16 cellular contexts compared by ENCODE assay signal in genomic region chr4:139956436-139957107, GRCh38.
DNase-seq lines count a peak whose midpoint lies in the region; ATAC-seq and TF ChIP-seq lines count a peak whose summit lies in the region.
"Had no signal": no experiment of that assay in that cellular context is flagged by ENCODE, and none has a peak within 500 bp of the region (broad histone marks: within the 10 kb centered on the region; RNA-seq: fewer than 3 reads in every experiment).

No MANE protein-coding gene starts in this region.

- no peak overlapping the region for H3K27ac ChIP-seq in ACC112 (ENCODE audit: low read depth, low read length)
- H3K27ac ChIP-seq in gastroesophageal sphincter = peak overlapping the region in 2 of 4 donors; percentile 4 to 24
- no peak overlapping the region for H3K27ac ChIP-seq in neural progenitor cell
- H3K27ac ChIP-seq: gastrocnemius medialis, transverse colon had no signal

- peaks cover 21% of the 10 kb centered on the region for H3K4me1 Mint-ChIP-seq in neural progenitor cell

- no peak for DNase-seq in adipocyte (ENCODE audit: low read depth)
- peak; percentile 24 for DNase-seq in neural progenitor cell (ENCODE audit: low spot score)
- DNase-seq in DMS53 (lab: John Stamatoyannopoulos, UW) = no peak
- no peak for DNase-seq in EL
- no peak for DNase-seq in NCI-H2227 treated with DMSO at 0.1 percent for 48 hours (lab: John Stamatoyannopoulos, UW)
- DNase-seq: activated naive CD4-positive, alpha-beta T cell treated with Interleukin-2 at 50 U/mL for 16 hours; gastrocnemius medialis; islet precursor cell; natural killer cell; NCI-H1436; NCI-H510A treated with DMSO at 0.1 percent for 48 hours; small intestine; transverse colon had no signal

- no peak for TF ChIP-seq POLR2A in gastroesophageal sphincter (IDR thresholded peaks at IDR 0.05)

- no peak for TF ChIP-seq CTCF in gastroesophageal sphincter (IDR thresholded peaks at IDR 0.05)
- no peak for TF ChIP-seq CTCF in neural progenitor cell (IDR thresholded peaks at IDR 0.05)

- no peaks in the 10 kb centered on the region for H3K4me1 ChIP-seq in ACC112 (ENCODE audit: control insufficient read depth, insufficient read depth, low read length, unreplicated experiment)
- peaks cover 30% of the 10 kb centered on the region for H3K4me1 ChIP-seq in adipocyte (ENCODE audit: control insufficient read depth, insufficient read depth, low read length)
- H3K4me1 ChIP-seq in gastroesophageal sphincter = peaks cover 0 to 20% (median 4%) of the 10 kb centered on the region in 3 donors
- H3K4me1 ChIP-seq in neural progenitor cell = peaks cover 34% of the 10 kb centered on the region
- H3K4me1 ChIP-seq: transverse colon had no signal

- H3K27ac Mint-ChIP-seq in neural progenitor cell = peak overlapping the region; percentile 73
- H3K27ac Mint-ChIP-seq: natural killer cell had no signal

- peaks cover 2% of the 10 kb centered on the region for H3K27me3 Mint-ChIP-seq in neural progenitor cell (ENCODE audit: insufficient read depth, low read depth)

- H4K20me1 ChIP-seq in neural progenitor cell (ENCODE audit: low read depth) = no peaks in the 10 kb centered on the region

- H3K4me3 Mint-ChIP-seq in neural progenitor cell = no peak overlapping the region
- H3K4me3 Mint-ChIP-seq: natural killer cell had no signal

- H3K9me3 ChIP-seq in adipocyte (ENCODE audit: control insufficient read depth, low read length) (no peaks in the 10 kb centered on the region), gastroesophageal sphincter (no peaks in the 10 kb centered on the region), neural progenitor cell (ENCODE audit: low read depth) (no peaks in the 10 kb centered on the region)
- H3K9me3 ChIP-seq: gastrocnemius medialis, transverse colon had no signal

- no peak overlapping the region for H3K4me2 ChIP-seq in neural progenitor cell

- TF ChIP-seq EP300 in gastroesophageal sphincter (IDR thresholded peaks at IDR 0.05) = no peak

- 11 to 39% methylated on average over 5 of the region's 7 CpGs for WGBS in gastroesophageal sphincter (ENCODE audit: low coverage in 1 of 2), 2 donors

- peak overlapping the region; percentile 41 for H3K9ac ChIP-seq in adipocyte (ENCODE audit: low read length)
- H3K9ac ChIP-seq in neural progenitor cell = no peak overlapping the region

- H3K36me3 ChIP-seq in ACC112 (ENCODE audit: insufficient read depth, low read length) = no peaks in the 10 kb centered on the region
- H3K36me3 ChIP-seq in adipocyte (ENCODE audit: control insufficient read depth, insufficient read depth, low read length, severe bottlenecking) = no peaks in the 10 kb centered on the region
- no peaks in the 10 kb centered on the region for H3K36me3 ChIP-seq in gastroesophageal sphincter
- H3K36me3 ChIP-seq in neural progenitor cell = no peaks in the 10 kb centered on the region
- H3K36me3 ChIP-seq: gastrocnemius medialis, transverse colon had no signal

- H3K36me3 Mint-ChIP-seq in neural progenitor cell = peaks cover 3% of the 10 kb centered on the region
- H3K36me3 Mint-ChIP-seq: natural killer cell had no signal

- H3K4me3 ChIP-seq in ACC112 (ENCODE audit: low read depth, low read length) = peak overlapping the region; percentile 47; the same call in 1 of the 2 replicates
- peak overlapping the region; percentile 74 for H3K4me3 ChIP-seq in adipocyte (ENCODE audit: low read length)
- H3K4me3 ChIP-seq in gastroesophageal sphincter = peak overlapping the region; percentile 15 to 19
- H3K4me3 ChIP-seq in neural progenitor cell = no peak overlapping the region
- H3K4me3 ChIP-seq: gastrocnemius medialis, transverse colon had no signal

- no peaks in the 10 kb centered on the region for H3K79me2 ChIP-seq in ACC112 (ENCODE audit: control insufficient read depth, insufficient read depth, low read length, unreplicated experiment)
- H3K79me2 ChIP-seq in neural progenitor cell (ENCODE audit: low read depth) = no peaks in the 10 kb centered on the region

- H2AFZ ChIP-seq in ACC112 (ENCODE audit: low read length, unreplicated experiment) = peak overlapping the region; percentile 53
- H2AFZ ChIP-seq in neural progenitor cell (replicated peaks) = no peak overlapping the region

- ATAC-seq in gastroesophageal sphincter = no peak
- ATAC-seq in HG03571 (IDR thresholded peaks at IDR 0.05; ENCODE audit: unreplicated experiment) = no peak
- ATAC-seq: gastrocnemius medialis, natural killer cell had no signal

- H3K9me3 Mint-ChIP-seq in neural progenitor cell = no peaks in the 10 kb centered on the region
- H3K9me3 Mint-ChIP-seq: natural killer cell had no signal

- H3K27me3 ChIP-seq in ACC112 (ENCODE audit: insufficient read depth, low read length) (peaks cover 21% of the 10 kb centered on the region), adipocyte (replicated peaks; ENCODE audit: control insufficient read depth, insufficient read depth, low read length) (no peaks in the 10 kb centered on the region), gastroesophageal sphincter (no peaks in the 10 kb centered on the region), neural progenitor cell (no peaks in the 10 kb centered on the region)
- H3K27me3 ChIP-seq: gastrocnemius medialis, transverse colon had no signal

- H3F3A ChIP-seq in neural progenitor cell (ENCODE audit: low read depth) = peaks cover 10% of the 10 kb centered on the region
